9 cellular contexts compared by ENCODE assay signal in genomic region chr7:94696981-94697670, GRCh38. TPM values are rescaled to one million over a fixed set of nuclear protein-coding genes. Genes with fewer than 3 reads are reported as not detected.
A peak's percentile ranks its signal among the peaks of the same experiment; 100 is the strongest.
DNase-seq lines count a peak whose midpoint lies in the region; ATAC-seq and TF ChIP-seq lines count a peak whose summit lies in the region.
"Had no signal": no experiment of that assay in that cellular context is flagged by ENCODE, and none has a peak within 500 bp of the region (broad histone marks: within the 10 kb centered on the region; RNA-seq: fewer than 3 reads in every experiment).

No MANE protein-coding gene starts in this region.

- CTCF ChIA-PET in PC-9 (lab: Charles Lee) = interaction anchor here (0.5 kb wide), 1 partner anchor 51 kb away, joined by 7 read pairs; no protein-coding TSS in a partner anchor

- no peaks in the 10 kb centered on the region for H3K9me3 Mint-ChIP-seq in natural killer cell
- H3K9me3 Mint-ChIP-seq: activated naive CD8-positive, alpha-beta T cell treated with anti-CD3 and anti-CD28 coated beads, Interleukin-2, amount 10 ng/mL, durations not matched to agents 7 days and 5 days had no signal

- no peak overlapping the region for H3K4me3 Mint-ChIP-seq in natural killer cell
- H3K4me3 Mint-ChIP-seq: activated naive CD8-positive, alpha-beta T cell treated with anti-CD3 and anti-CD28 coated beads, Interleukin-2, amount 10 ng/mL, durations not matched to agents 7 days and 5 days had no signal

- no TSS peak for BruUV-seq in PC-9 (replicated peaks; lab: Mats Ljungman, UMichigan)

- no peak for ATAC-seq in natural killer cell
- ATAC-seq in GM21367 (IDR thresholded peaks at IDR 0.05; ENCODE audit: unreplicated experiment) = no peak

- H3K27me3 ChIP-seq in PC-9 (ENCODE audit: insufficient read depth, low read depth) = no peaks in the 10 kb centered on the region

- POLR2A ChIA-PET in PC-9 (lab: Charles Lee; ENCODE audit: unreplicated experiment) = interaction anchor here (0.7 kb wide), 1 partner anchor 8 kb away, joined by 3 read pairs; no protein-coding TSS in a partner anchor

- H3K36me3 Mint-ChIP-seq in natural killer cell = no peaks in the 10 kb centered on the region
- H3K36me3 Mint-ChIP-seq: activated naive CD8-positive, alpha-beta T cell treated with anti-CD3 and anti-CD28 coated beads, Interleukin-2, amount 10 ng/mL, durations not matched to agents 7 days and 5 days had no signal

- TF ChIP-seq CTCF in PC-9 (conservative IDR thresholded peaks at IDR 0.05) (no peak), natural killer cell (IDR thresholded peaks at IDR 0.05) (no peak)

- DNase-seq in GM04504 (ENCODE audit: low read depth) (peak; percentile 88), PC-9 (peak; percentile 64 to 76), fibroblast of peridontal ligament (ENCODE audit: extremely low read depth) (peak; percentile 98), renal cortical epithelial cell (ENCODE audit: low read depth) (peak; percentile 97), NCI-H1048 (lab: John Stamatoyannopoulos, UW) (no peak), hippocampal formation (lab: John Stamatoyannopoulos, UW) (no peak), natural killer cell (no peak)
- DNase-seq: activated naive CD8-positive, alpha-beta T cell treated with anti-CD3 and anti-CD28 coated beads, Interleukin-2, amount 10 ng/mL, durations not matched to agents 7 days and 5 days had no signal

- no peaks in the 10 kb centered on the region for H3K4me1 Mint-ChIP-seq in natural killer cell
- H3K4me1 Mint-ChIP-seq: activated naive CD8-positive, alpha-beta T cell treated with anti-CD3 and anti-CD28 coated beads, Interleukin-2, amount 10 ng/mL, durations not matched to agents 7 days and 5 days had no signal

- peak overlapping the region; percentile 39 for H3K4me2 ChIP-seq in PC-9

- H2AFZ ChIP-seq in PC-9 = no peak overlapping the region

- H3F3A ChIP-seq in PC-9 (ENCODE audit: insufficient read depth, low read depth) = peaks cover 20% of the 10 kb centered on the region; the same call in 1 of the 2 replicates

- no peak overlapping the region for H3K27ac Mint-ChIP-seq in natural killer cell
- H3K27ac Mint-ChIP-seq: activated naive CD8-positive, alpha-beta T cell treated with anti-CD3 and anti-CD28 coated beads, Interleukin-2, amount 10 ng/mL, durations not matched to agents 7 days and 5 days had no signal

- no peaks in the 10 kb centered on the region for H3K9me2 ChIP-seq in PC-9 (ENCODE audit: insufficient read depth)

- H3K79me2 ChIP-seq in PC-9 (ENCODE audit: low read depth) = no peaks in the 10 kb centered on the region

- H3K9me3 ChIP-seq in PC-9 (ENCODE audit: insufficient read depth, low read depth) = no peaks in the 10 kb centered on the region

- H3K36me3 ChIP-seq in PC-9 (ENCODE audit: low read depth) = no peaks in the 10 kb centered on the region

- peak overlapping the region; percentile 28; the same call in 1 of the 2 replicates for H3K4me3 ChIP-seq in PC-9

- intact Hi-C loops in PC-9 (cut with micrococcal nuclease; ENCODE audit: unreplicated experiment) (loop anchor here (1.0 to 5.0 kb wide), 4 partner anchors 40 to 185 kb away; partner anchors contain the start of gene SGCE), natural killer cell (cut with micrococcal nuclease) (no loop called here)

- H3K27ac ChIP-seq in PC-9 = peak overlapping the region; percentile 80

- H3K27me3 Mint-ChIP-seq in natural killer cell (ENCODE audit: low read depth in 2 of 2) = peaks cover 0 to 3% of the 10 kb centered on the region in 2 donors

- peaks cover 38% of the 10 kb centered on the region for H3K4me1 ChIP-seq in PC-9 (replicated peaks; ENCODE audit: insufficient read depth)

- no peaks in the 10 kb centered on the region for H4K20me1 ChIP-seq in PC-9 (ENCODE audit: insufficient read depth)

RNA-seq across cellular contexts. Expression of gene SGCE, which starts 41.2 kb away (rescaled TPM):
- total RNA-seq in PC-9 (2021) = 23.1 and 37.7 TPM in 2 replicates
- total RNA-seq in renal cortical epithelial cell = 66.0 and 129 TPM in 2 replicates
- total RNA-seq in natural killer cell = under 1 TPM; 0.20 to 0.65 (median 0.28) TPM

Comparison
In these comparisons a context has a peak if more than half of its experiments do, and no peak if none do; other contexts are left out.
1. DNase-seq: peak in GM04504 (single experiment), PC-9 (2 of 2), fibroblast of peridontal ligament (single experiment) and renal cortical epithelial cell (single experiment); none in NCI-H1048 (single experiment), hippocampal formation (0 of 2) and natural killer cell (single experiment).
2. RNA of gene SGCE, which starts 41.2 kb away (total RNA-seq): 66.0 to 129 TPM in renal cortical epithelial cell and 23.1 to 37.7 TPM in PC-9; 0.20 to 0.65 TPM in natural killer cell; every median in the first group is over 10 times any median in the second.